8 cellular contexts compared by ENCODE assay signal in the genomic region with DNA sequence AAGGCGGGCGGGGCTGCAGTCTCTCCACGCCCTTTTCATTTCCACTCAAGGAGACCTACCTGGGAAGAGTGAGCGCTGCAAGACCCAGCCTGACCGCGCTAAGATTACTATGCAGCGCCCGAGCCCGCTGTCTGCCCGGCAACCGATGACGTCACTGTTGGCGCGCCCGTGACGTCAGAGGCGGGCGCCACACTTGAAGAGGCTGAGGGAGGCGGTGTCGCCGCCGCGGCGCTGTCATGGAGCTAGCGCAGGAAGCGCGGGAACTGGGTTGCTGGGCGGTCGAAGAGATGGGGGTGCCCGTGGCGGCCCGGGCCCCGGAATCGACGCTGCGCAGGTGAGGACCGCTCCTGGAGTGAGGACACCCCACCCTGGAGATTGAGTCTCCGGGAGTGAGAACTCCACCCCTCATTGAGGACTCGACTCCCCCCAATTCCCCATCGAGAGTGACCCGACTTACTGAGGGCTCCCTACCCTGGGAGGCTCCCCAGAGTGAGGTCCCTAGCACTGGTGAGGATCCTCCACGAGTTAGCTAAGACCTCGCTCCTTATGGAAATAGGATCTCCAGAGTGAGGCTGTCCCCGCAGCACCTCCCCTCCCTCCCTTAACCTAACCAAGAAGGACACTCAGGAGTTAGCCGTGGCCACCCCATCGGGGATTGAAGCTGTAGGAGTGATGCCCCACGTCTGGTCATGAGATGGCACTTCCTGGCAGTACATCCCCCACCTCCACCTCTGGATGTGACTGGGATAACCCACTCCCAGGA. TPM values are rescaled to one million over a fixed set of nuclear protein-coding genes. Genes with fewer than 3 reads are reported as not detected.
DNase-seq lines count a peak whose midpoint lies in the region; ATAC-seq, FAIRE-seq and TF ChIP-seq lines count a peak whose summit lies in the region.

TSS of gene HAUS5 (plus strand) at position 177 of the 763 bp plus-strand sequence. CDS start at position 237, 60 bp downstream.

- DNase-seq in EL (peak; percentile 89), H54 (ENCODE audit: insufficient read length, low spot score) (peak; percentile 95), MG63 (peak; percentile 93), SHP77 (lab: John Stamatoyannopoulos, UW) (peak; percentile 80 to 86), fibroblast of peridontal ligament (ENCODE audit: extremely low read depth) (peak; percentile 84)
- peak; percentile 95 for DNase-seq in activated T-helper 9 cell treated with anti-CD3 and anti-CD28 coated beads, Interleukin-2, amount 50 U/mL, for 16 hours (ENCODE audit: low read depth)
- DNase-seq in natural killer cell treated with Interleukin-12 subunit alpha and Interleukin-12 subunit beta and Interleukin-15 and Interleukin-18, amount 100 ng/mL, for 72 hours (ENCODE audit: low spot score): peak; percentile 95
- peak; percentile 89 for DNase-seq in stimulated activated naive CD4-positive, alpha-beta T cell treated with Interleukin-2 at 50 U/mL for 16 hours (lab: John Stamatoyannopoulos, UW)

- no peaks in the 10 kb centered on the region for H3K27me3 ChIP-seq in MG63

- ATAC-seq in natural killer cell treated with Interleukin-12 subunit alpha and Interleukin-12 subunit beta and Interleukin-15 and Interleukin-18, amount 100 ng/mL, for 72 hours: peak; percentile 94 to 96

- peak within 1 kb of the TSS; percentile 81 to 89 for H3K27ac Mint-ChIP-seq in natural killer cell treated with Interleukin-12 subunit alpha and Interleukin-12 subunit beta and Interleukin-15 and Interleukin-18, amount 100 ng/mL, for 72 hours

- H3K4me1 Mint-ChIP-seq in natural killer cell treated with Interleukin-12 subunit alpha and Interleukin-12 subunit beta and Interleukin-15 and Interleukin-18, amount 100 ng/mL, for 72 hours (ENCODE audit: low read depth in 2 of 2): peaks cover 0 to 15% of the 10 kb centered on the region in 2 donors

- peak; percentile 84 for TF ChIP-seq POLR2A in H54 (IDR thresholded peaks at IDR 0.05; ENCODE audit: low read depth, low read length)

- H3K36me3 ChIP-seq in MG63: peaks cover 10% of the 10 kb centered on the region; the same call in 1 of the 2 replicates

- H3K36me3 Mint-ChIP-seq in natural killer cell treated with Interleukin-12 subunit alpha and Interleukin-12 subunit beta and Interleukin-15 and Interleukin-18, amount 100 ng/mL, for 72 hours: no peaks in the 10 kb centered on the region

- peak; percentile 33 for FAIRE-seq in H54 (lab: Jason Lieb, UNC)

- H3K9me3 ChIP-seq in MG63: peaks cover 8% of the 10 kb centered on the region

- H3K4me3 Mint-ChIP-seq in natural killer cell treated with Interleukin-12 subunit alpha and Interleukin-12 subunit beta and Interleukin-15 and Interleukin-18, amount 100 ng/mL, for 72 hours: peak within 1 kb of the TSS; percentile 88

- H3K4me3 ChIP-seq in MG63: peak within 1 kb of the TSS; percentile 66

- no peaks in the 10 kb centered on the region for H3K27me3 Mint-ChIP-seq in natural killer cell treated with Interleukin-12 subunit alpha and Interleukin-12 subunit beta and Interleukin-15 and Interleukin-18, amount 100 ng/mL, for 72 hours

- peaks cover 7% of the 10 kb centered on the region for H3K9me3 Mint-ChIP-seq in natural killer cell treated with Interleukin-12 subunit alpha and Interleukin-12 subunit beta and Interleukin-15 and Interleukin-18, amount 100 ng/mL, for 72 hours

RNA-seq across cellular contexts. Expression of gene HAUS5, which starts in this region (rescaled TPM):
- 12.8 and 18.2 TPM in 2 replicates for total RNA-seq in MG63 (2014; rRNA removed; shearing (Covaris generic); ENCODE audit: low replicate concordance)
- 10 to 100 TPM; 29.2 to 55.0 TPM for total RNA-seq in natural killer cell treated with Interleukin-12 subunit alpha and Interleukin-12 subunit beta and Interleukin-15 and Interleukin-18, amount 100 ng/mL, for 72 hours

Comparison
In these comparisons a context has a peak if more than half of its experiments do, and no peak if none do; other contexts are left out.
1. Peak in every context shown above with its lines: DNase-seq, ATAC-seq and H3K4me3 ChIP-seq.